9 cellular contexts compared by ENCODE assay signal in genomic region chr11:65887723-65888162, GRCh38. TPM values are rescaled to one million over a fixed set of nuclear protein-coding genes. Genes with fewer than 3 reads are reported as not detected.
A peak's percentile ranks its signal among the peaks of the same experiment; 100 is the strongest.
DNase-seq lines count a peak whose midpoint lies in the region; ATAC-seq, FAIRE-seq and TF ChIP-seq lines count a peak whose summit lies in the region.
"Had no signal": no experiment of that assay in that cellular context is flagged by ENCODE, and none has a peak within 500 bp of the region (broad histone marks: within the 10 kb centered on the region; RNA-seq: fewer than 3 reads in every experiment).

No MANE protein-coding gene starts in this region.

- H3K27ac Mint-ChIP-seq in CD4-positive, CD25-positive, alpha-beta regulatory T cell: peak overlapping the region; percentile 97 to 100 (median 99)
- H3K27ac Mint-ChIP-seq in astrocyte (ENCODE audit: unreplicated experiment): peak overlapping the region; percentile 69

- no peak for TF ChIP-seq CTCF in astrocyte (IDR thresholded peaks at IDR 0.05; ENCODE audit: insufficient read depth, low read depth, low read length)
- no peak for TF ChIP-seq CTCF in lower leg skin (IDR thresholded peaks at IDR 0.05)

- H3K4me2 ChIP-seq in astrocyte (ENCODE audit: low read length): peak overlapping the region; percentile 99

- peaks cover 56% of the 10 kb centered on the region for H3K4me1 ChIP-seq in CD4-positive, CD25-positive, alpha-beta regulatory T cell (ENCODE audit: control insufficient read depth, insufficient read depth, low read length, poor library complexity, severe bottlenecking)
- H3K4me1 ChIP-seq in HUES48 (ENCODE audit: control insufficient read depth, insufficient read depth, low read length): peaks cover 23% of the 10 kb centered on the region
- peaks cover 55% of the 10 kb centered on the region for H3K4me1 ChIP-seq in astrocyte (ENCODE audit: insufficient read depth, low read length)
- no peaks in the 10 kb centered on the region for H3K4me1 ChIP-seq in urinary bladder (ENCODE audit: insufficient read depth)

- H3K27ac ChIP-seq in CD4-positive, CD25-positive, alpha-beta regulatory T cell (ENCODE audit: insufficient read depth, low read length, poor library complexity, severe bottlenecking): peak overlapping the region; percentile 97
- peak overlapping the region; percentile 85 for H3K27ac ChIP-seq in HUES48 (ENCODE audit: low read depth, low read length)
- peak overlapping the region; percentile 85 for H3K27ac ChIP-seq in astrocyte (ENCODE audit: low read depth, low read length)
- H3K27ac ChIP-seq in urinary bladder (ENCODE audit: low read depth): peak overlapping the region; percentile 83

- H3K4me1 Mint-ChIP-seq in CD4-positive, CD25-positive, alpha-beta regulatory T cell: peaks cover 13 to 73% (median 49%) of the 10 kb centered on the region in 4 donors
- H3K4me1 Mint-ChIP-seq in astrocyte (ENCODE audit: low read depth, unreplicated experiment): peaks cover 28% of the 10 kb centered on the region

- H3K27me3 ChIP-seq in CD4-positive, CD25-positive, alpha-beta regulatory T cell (ENCODE audit: control insufficient read depth, insufficient read depth, low read length): no peaks in the 10 kb centered on the region
- H3K27me3 ChIP-seq in HUES48 (ENCODE audit: control insufficient read depth, insufficient read depth, low read length) (peaks cover 18% of the 10 kb centered on the region), astrocyte (ENCODE audit: insufficient read depth, low read length) (no peaks in the 10 kb centered on the region)

- TF ChIP-seq POLR2A in lower leg skin (IDR thresholded peaks at IDR 0.05): no peak

- no peak for ATAC-seq in CD4-positive, CD25-positive, alpha-beta regulatory T cell (ENCODE audit: low read depth in 2 of 2)
- no peak for ATAC-seq in HG03039 (IDR thresholded peaks at IDR 0.05; ENCODE audit: unreplicated experiment)

- peaks cover 6% of the 10 kb centered on the region for H3K27me3 Mint-ChIP-seq in CD4-positive, CD25-positive, alpha-beta regulatory T cell
- H3K27me3 Mint-ChIP-seq in astrocyte (ENCODE audit: low read depth, unreplicated experiment): no peaks in the 10 kb centered on the region

- H3K9ac ChIP-seq in HUES48 (ENCODE audit: low read depth, low read length) (peak overlapping the region; percentile 54; the same call in 1 of the 2 replicates), astrocyte (ENCODE audit: low read length) (peak overlapping the region; percentile 87)

- WGBS in lower leg skin, 2 donors: 5 to 7% methylated on average over 11 to 15 of the region's 23 CpGs
- 3% methylated on average over 23 of the region's 23 CpGs for WGBS in urinary bladder

- FAIRE-seq in astrocyte (lab: Jason Lieb, UNC): no peak

- H3K9me3 Mint-ChIP-seq in CD4-positive, CD25-positive, alpha-beta regulatory T cell: no peaks in the 10 kb centered on the region
- H3K9me3 Mint-ChIP-seq in astrocyte (ENCODE audit: unreplicated experiment): no peaks in the 10 kb centered on the region

- intact Hi-C loops in lower leg skin (cut with DNase I; ENCODE audit: low total_unique reads): no loop called here

- peaks cover 13% of the 10 kb centered on the region for H3K36me3 Mint-ChIP-seq in CD4-positive, CD25-positive, alpha-beta regulatory T cell
- peaks cover 15% of the 10 kb centered on the region for H3K36me3 Mint-ChIP-seq in astrocyte (ENCODE audit: low read depth, unreplicated experiment)

- no peaks in the 10 kb centered on the region for H3K9me3 ChIP-seq in CD4-positive, CD25-positive, alpha-beta regulatory T cell (ENCODE audit: control insufficient read depth in 2 of 2, low read length in 2 of 2)
- H3K9me3 ChIP-seq in HUES48 (ENCODE audit: control insufficient read depth, insufficient read depth, low read length): no peaks in the 10 kb centered on the region
- no peaks in the 10 kb centered on the region for H3K9me3 ChIP-seq in astrocyte (ENCODE audit: insufficient read depth, low read depth, low read length)

- H4K20me1 ChIP-seq in astrocyte (ENCODE audit: insufficient read depth, low read length): peaks cover 61% of the 10 kb centered on the region

- no peak for DNase-seq in CD4-positive, CD25-positive, alpha-beta regulatory T cell
- no peak for DNase-seq in astrocyte (ENCODE audit: low read depth)
- DNase-seq in lower leg skin (ENCODE audit: low spot score in 2 of 2): peak in 1 of 2 donors; percentile 86
- DNase-seq in central memory CD4-positive, alpha-beta T cell: no peak
- DNase-seq in NCI-H446 treated with DMSO at 0.1 percent for 48 hours (lab: John Stamatoyannopoulos, UW): no peak

- H2AFZ ChIP-seq in astrocyte (ENCODE audit: low read depth, low read length): peak overlapping the region; percentile 95

- H3K4me3 Mint-ChIP-seq in CD4-positive, CD25-positive, alpha-beta regulatory T cell: peak overlapping the region; percentile 87 to 94 (median 89)
- H3K4me3 Mint-ChIP-seq in astrocyte (ENCODE audit: unreplicated experiment): peak overlapping the region; percentile 97

- H3K36me3 ChIP-seq in CD4-positive, CD25-positive, alpha-beta regulatory T cell (ENCODE audit: control insufficient read depth, insufficient read depth, low read length): peaks cover 19% of the 10 kb centered on the region
- peaks cover 41% of the 10 kb centered on the region for H3K36me3 ChIP-seq in HUES48 (ENCODE audit: control insufficient read depth, insufficient read depth, low read length)
- H3K36me3 ChIP-seq in astrocyte (ENCODE audit: insufficient read depth, low read length): peaks cover 17% of the 10 kb centered on the region
- no peaks in the 10 kb centered on the region for H3K36me3 ChIP-seq in urinary bladder (ENCODE audit: insufficient read depth)

- peak overlapping the region; percentile 69 for H3K4me3 ChIP-seq in CD4-positive, CD25-positive, alpha-beta regulatory T cell (ENCODE audit: low read depth, low read length)
- peak overlapping the region; percentile 83 for H3K4me3 ChIP-seq in HUES48 (ENCODE audit: low read depth, low read length)
- peak overlapping the region; percentile 87 for H3K4me3 ChIP-seq in astrocyte (ENCODE audit: insufficient read depth, low read depth, low read length)
- peak overlapping the region; percentile 61 for H3K4me3 ChIP-seq in lower leg skin (ENCODE audit: low read depth, poor library complexity, severe bottlenecking)
- H3K4me3 ChIP-seq in urinary bladder (ENCODE audit: low read depth, low read length): peak overlapping the region; percentile 51

- peaks cover 52% of the 10 kb centered on the region for H3K79me2 ChIP-seq in astrocyte (ENCODE audit: insufficient read depth, low read length)

RNA-seq across cellular contexts. Expression of gene FIBP, which starts 0.5 kb away (rescaled TPM):
- 29.8 TPM for total RNA-seq in CD4-positive, CD25-positive, alpha-beta regulatory T cell
- polyA plus RNA-seq in CD4-positive, CD25-positive, alpha-beta regulatory T cell: 10 to 100 TPM; 71.0 to 81.7 (median 72.7) TPM
- total RNA-seq in astrocyte (67.4 and 68.7 TPM in 2 replicates), lower leg skin (100 to 1,000 TPM in 2 of 4 donors, 10 to 100 TPM in 2; 69.4 to 103 (median 86.2) TPM), urinary bladder (60.7 TPM)
- 64.0 TPM for polyA plus RNA-seq in urinary bladder

RNA-seq across cellular contexts. Expression of gene CCDC85B, which starts 2.7 kb away (rescaled TPM):
- total RNA-seq in CD4-positive, CD25-positive, alpha-beta regulatory T cell: 20.7 TPM
- 10 to 100 TPM; 58.7 to 74.0 (median 63.2) TPM for polyA plus RNA-seq in CD4-positive, CD25-positive, alpha-beta regulatory T cell
- total RNA-seq in astrocyte (29.9 and 31.4 TPM in 2 replicates), lower leg skin (10 to 100 TPM; 44.9 to 61.0 (median 53.1) TPM), urinary bladder (6.9 TPM)
- 84.1 TPM for polyA plus RNA-seq in urinary bladder

RNA-seq across cellular contexts. Expression of gene CTSW, which starts 8.1 kb away (rescaled TPM):
- 12.4 TPM for total RNA-seq in CD4-positive, CD25-positive, alpha-beta regulatory T cell
- polyA plus RNA-seq in CD4-positive, CD25-positive, alpha-beta regulatory T cell: 10 to 100 TPM in 3 of 4 donors, 1 to 10 TPM in 1; 3.5 to 35.9 (median 16.9) TPM
- total RNA-seq in astrocyte: not detected in 2 replicates
- under 1 TPM in 3 of 4 donors, not detected in 1; 0.29 to 0.55 (median 0.29) TPM for total RNA-seq in lower leg skin
- 2.7 TPM for total RNA-seq in urinary bladder
- polyA plus RNA-seq in urinary bladder: 0.98 TPM
- total RNA-seq: renal cortical epithelial cell had no signal

RNA-seq across cellular contexts. Expression of gene FOSL1, which starts 12.4 kb away (rescaled TPM):
- total RNA-seq in CD4-positive, CD25-positive, alpha-beta regulatory T cell: 2.7 TPM
- polyA plus RNA-seq in CD4-positive, CD25-positive, alpha-beta regulatory T cell: not detected
- total RNA-seq in astrocyte (24.5 and 37.9 TPM in 2 replicates), lower leg skin (1 to 10 TPM; 2.4 to 7.5 (median 5.3) TPM), urinary bladder (not detected)
- polyA plus RNA-seq in urinary bladder: 7.5 TPM

RNA-seq across cellular contexts. Expression of gene EFEMP2, which starts 15.1 kb away (rescaled TPM):
- total RNA-seq in CD4-positive, CD25-positive, alpha-beta regulatory T cell: 5.8 TPM
- under 1 TPM; 0.21 to 0.36 (median 0.29) TPM for polyA plus RNA-seq in CD4-positive, CD25-positive, alpha-beta regulatory T cell
- 97.3 and 119 TPM in 2 replicates for total RNA-seq in astrocyte
- 10 to 100 TPM; 12.0 to 29.8 (median 16.3) TPM for total RNA-seq in lower leg skin
- 43.3 TPM for total RNA-seq in urinary bladder
- 120 TPM for polyA plus RNA-seq in urinary bladder
